In genomic region chr13:33519561-33520479, GRCh38 we compare ENCODE assay signal across 15 cellular contexts.
DNase-seq lines count a peak whose midpoint lies in the region; ATAC-seq and TF ChIP-seq lines count a peak whose summit lies in the region.
"Had no signal": no experiment of that assay in that cellular context is flagged by ENCODE, and none has a peak within 500 bp of the region (broad histone marks: within the 10 kb centered on the region; RNA-seq: fewer than 3 reads in every experiment).

No MANE protein-coding gene starts in this region.

- in situ Hi-C loops in KBM-7 (cut with MboI; ENCODE audit: low pct_unique_long_range_greater_than_20kb, low sequenced_read_pairs): no loop called here

- no peaks in the 10 kb centered on the region for H3K36me3 ChIP-seq in neuronal stem cell (replicated peaks in 1 of 2; ENCODE audit: control insufficient read depth in 2 of 2, insufficient read depth in 2 of 2, low read length in 2 of 2)
- H3K36me3 ChIP-seq: lower lobe of right lung, upper lobe of left lung had no signal

- no peak overlapping the region for H2BK12ac ChIP-seq in neuronal stem cell (ENCODE audit: low read length)

- no peak overlapping the region for H3K4me2 ChIP-seq in neuronal stem cell (ENCODE audit: insufficient read depth, low read length, poor library complexity, severe bottlenecking)

- H4K8ac ChIP-seq in neuronal stem cell (ENCODE audit: low read depth, low read length): no peak overlapping the region

- no peaks in the 10 kb centered on the region for H3K79me1 ChIP-seq in neuronal stem cell (ENCODE audit: low read depth, low read length)

- H2BK5ac ChIP-seq in neuronal stem cell (ENCODE audit: low read length): no peak overlapping the region

- H4K91ac ChIP-seq in neuronal stem cell (ENCODE audit: low read depth, low read length, poor library complexity): no peak overlapping the region

- H3K4me3 ChIP-seq in choroid plexus epithelial cell (ENCODE audit: low read depth, low read length) (no peak overlapping the region), neuronal stem cell (ENCODE audit: low read length in 2 of 2) (no peak overlapping the region)
- H3K4me3 ChIP-seq: lower lobe of right lung, upper lobe of left lung had no signal

- ATAC-seq in HG02642 (IDR thresholded peaks at IDR 0.05; ENCODE audit: poor library complexity, unreplicated experiment) (no peak), left lobe of liver (no peak)
- ATAC-seq: lower lobe of right lung had no signal

- peaks cover 0 to 2% of the 10 kb centered on the region in 2 donors for H3K4me1 ChIP-seq in neuronal stem cell (ENCODE audit: control insufficient read depth in 2 of 2, insufficient read depth in 1 of 2, low read depth in 1 of 2, low read length in 2 of 2)
- H3K4me1 ChIP-seq: lower lobe of right lung, upper lobe of left lung had no signal

- H3K9me3 ChIP-seq in neuronal stem cell (replicated peaks in 1 of 2; ENCODE audit: control insufficient read depth in 2 of 2, insufficient read depth in 1 of 2, low read depth in 1 of 2, low read length in 2 of 2): no peaks in the 10 kb centered on the region
- H3K9me3 ChIP-seq: lower lobe of right lung, upper lobe of left lung had no signal

- no peak overlapping the region for H3K27ac ChIP-seq in neuronal stem cell (replicated peaks; ENCODE audit: low read length)
- H3K27ac ChIP-seq: epithelial cell of prostate, lower lobe of right lung, upper lobe of left lung had no signal

- no peak overlapping the region for H2BK120ac ChIP-seq in neuronal stem cell (ENCODE audit: low read depth, low read length)

- no peak overlapping the region for H3K23ac ChIP-seq in neuronal stem cell (ENCODE audit: low read depth, low read length, poor library complexity)

- peak; percentile 51 for DNase-seq in AG09319 (ENCODE audit: extremely low read depth, low read depth)
- peak; percentile 94 for DNase-seq in LHCN-M2 (ENCODE audit: low read depth)
- peak; percentile 93 for DNase-seq in choroid plexus epithelial cell (ENCODE audit: low read depth)
- DNase-seq in neuronal stem cell (ENCODE audit: low spot score): no peak
- DNase-seq in putamen (ENCODE audit: low spot score): no peak
- no peak for DNase-seq in KBM-7
- DNase-seq in left lobe of liver (ENCODE audit: low spot score): no peak
- DNase-seq: activated naive CD4-positive, alpha-beta T cell treated with anti-CD3 and anti-CD28 coated beads for 36 hours; H9; lower lobe of right lung; occipital lobe; stimulated activated CD8-positive, alpha-beta memory T cell treated with anti-CD3 and anti-CD28 coated beads, Interleukin-4, amount 100 ng/mL, for 48 hours; upper lobe of left lung had no signal

- H3K18ac ChIP-seq in neuronal stem cell (ENCODE audit: low read length): no peak overlapping the region

- H3K9ac ChIP-seq in neuronal stem cell (ENCODE audit: low read depth, low read length, poor library complexity): no peak overlapping the region

- TF ChIP-seq CTCF in AG09319 (IDR thresholded peaks at IDR 0.05; ENCODE audit: low read depth, low read length) (no peak), choroid plexus epithelial cell (conservative IDR thresholded peaks at IDR 0.05; ENCODE audit: low read depth, low read length) (no peak)

- H3K27me3 ChIP-seq in neuronal stem cell (ENCODE audit: control insufficient read depth in 3 of 3, insufficient read depth in 3 of 3, low read depth in 1 of 3, low read length in 3 of 3): no peaks in the 10 kb centered on the region

- H3K14ac ChIP-seq in neuronal stem cell (ENCODE audit: low read length): no peak overlapping the region

- no peak overlapping the region for H3K4ac ChIP-seq in neuronal stem cell (ENCODE audit: low read length)

- no CpG with 5 or more reads among the region's 8 CpGs for WGBS in neuronal stem cell (ENCODE audit: extremely low coverage in 2 of 2, insufficient read length in 2 of 2, insufficient replicate concordance in 1 of 2), 2 donors

- no peak overlapping the region for H2AK5ac ChIP-seq in neuronal stem cell (ENCODE audit: low read depth, low read length)

- H2AFZ ChIP-seq in neuronal stem cell (ENCODE audit: low read length): peak overlapping the region; percentile 51

- H2BK15ac ChIP-seq in neuronal stem cell (ENCODE audit: low read length): no peak overlapping the region

Comparison
In these comparisons a context has a peak if more than half of its experiments do, and no peak if none do; other contexts are left out.
1. DNase-seq: peak in AG09319 (single experiment), LHCN-M2 (single experiment) and choroid plexus epithelial cell (single experiment); none in neuronal stem cell (single experiment), putamen (single experiment), KBM-7 (single experiment) and left lobe of liver (single experiment).